Comparison of ENCODE assay signal across 1 cellular context in genomic region chr19:50098892-50099291, GRCh38.
A peak's percentile ranks its signal among the peaks of the same experiment; 100 is the strongest.
TF ChIP-seq lines count a peak whose summit lies in the region.

No MANE protein-coding gene starts in this region.

TF ChIP-seq in K562, 482 proteins besides CTCF, POLR2A, EP300 and RAD21 (continued from another document):
- TF ChIP-seq MAZ (CRISPR knock-in tag; conservative IDR thresholded peaks at IDR 0.05 in 1 of 2, IDR thresholded peaks at IDR 0.05 in 1 of 2): 0 out of 4 replicates have a peak, but pooled peaks of 1 of the 2 experiments have one; percentile 28
